In the genomic region with DNA sequence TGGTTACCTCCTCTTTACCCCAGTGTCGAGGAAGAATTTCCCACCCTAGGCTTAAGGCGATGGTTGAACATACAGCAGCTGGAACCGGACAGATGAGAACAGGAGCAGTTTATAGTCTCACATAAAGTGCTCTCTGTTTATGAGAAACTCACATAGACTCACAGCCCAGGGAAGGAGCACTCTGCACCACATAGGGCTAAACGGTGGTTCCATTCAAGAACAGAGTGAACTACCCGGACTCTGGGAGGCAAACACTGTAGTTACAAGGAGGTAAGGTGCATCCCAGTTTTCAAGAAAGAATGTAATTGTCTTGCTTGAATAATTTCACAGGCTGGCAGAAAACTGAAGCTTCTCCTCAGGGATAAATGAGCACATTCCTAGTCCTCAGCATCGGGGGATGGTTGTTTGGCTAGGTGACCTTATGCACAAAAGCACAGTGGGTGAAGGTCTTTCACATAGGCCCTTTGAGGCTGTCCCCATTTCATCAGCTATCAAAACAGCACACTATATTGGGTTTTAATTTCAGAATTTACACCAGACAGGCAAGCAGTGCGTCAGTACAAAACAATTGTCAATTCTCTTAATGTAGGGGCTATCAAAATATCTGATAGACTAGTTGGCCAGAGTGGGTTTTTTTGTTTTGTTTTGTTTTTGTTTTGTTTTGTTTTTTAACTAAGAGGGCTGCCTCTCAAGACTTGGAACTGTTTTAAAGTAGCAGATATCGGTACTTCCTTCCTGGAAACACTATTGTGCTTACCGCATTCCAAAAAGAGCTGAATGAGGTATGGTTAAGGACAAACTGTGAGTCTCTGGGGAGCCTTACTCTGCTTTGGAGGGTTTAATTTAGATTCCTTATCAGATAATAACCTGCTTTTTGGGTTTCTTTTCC, we compare ENCODE assay signal across 20 cellular contexts.
DNase-seq lines count a peak whose midpoint lies in the region; ATAC-seq, FAIRE-seq and TF ChIP-seq lines count a peak whose summit lies in the region.
"Had no signal": no experiment of that assay in that cellular context is flagged by ENCODE, and none has a peak within 500 bp of the region (broad histone marks: within the 10 kb centered on the region; RNA-seq: fewer than 3 reads in every experiment).

No MANE protein-coding gene starts in this region.

- H3K23ac ChIP-seq in H9 (ENCODE audit: insufficient read length, low read depth, low read length) (no peak overlapping the region), H1 (ENCODE audit: insufficient read length) (no peak overlapping the region)

- H3K27me3 Mint-ChIP-seq in H9 (ENCODE audit: low read depth): no peaks in the 10 kb centered on the region
- H3K27me3 Mint-ChIP-seq in activated T-helper 17 cell treated with anti-CD3 and anti-CD28 coated beads, Interleukin-2, amount 50 U/mL, for 72 hours: no peaks in the 10 kb centered on the region
- H3K27me3 Mint-ChIP-seq: CD4-positive, CD25-positive, alpha-beta regulatory T cell had no signal

- H3K27me3 ChIP-seq in H9 (ENCODE audit: insufficient read depth, low read length) (no peaks in the 10 kb centered on the region), H1 (replicated peaks in 1 of 4; ENCODE audit: control insufficient read depth in 3 of 4, extremely low read depth in 1 of 4, insufficient read depth in 3 of 4, low read length in 3 of 4) (no peaks in the 10 kb centered on the region)

- H2BK5ac ChIP-seq in H9 (ENCODE audit: insufficient read length, low read length): no peak overlapping the region
- H2BK5ac ChIP-seq in H1 (ENCODE audit: low read depth, low read length): peak overlapping the region; percentile 22; the same call in 1 of the 2 replicates

- H2AFZ ChIP-seq in H9 (ENCODE audit: low read length) (no peak overlapping the region), H1 (ENCODE audit: low read length) (peak overlapping the region; percentile 12; the same call in 1 of the 2 replicates)

- TF ChIP-seq EP300 in H1 (IDR thresholded peaks at IDR 0.05; ENCODE audit: borderline replicate concordance in 1 of 2, low read depth in 2 of 2, low read length in 2 of 2): no peak

- no peak for TF ChIP-seq POLR2A in H1 (IDR thresholded peaks at IDR 0.05; ENCODE audit: control extremely low read depth in 1 of 2, low read depth in 2 of 2, low read length in 2 of 2)

- TF ChIP-seq CTCF in H9 (conservative IDR thresholded peaks at IDR 0.05) (no peak), H1 (IDR thresholded peaks at IDR 0.05; ENCODE audit: control extremely low read depth in 1 of 3, insufficient read depth in 1 of 3, low read depth in 1 of 3, low read length in 3 of 3) (no peak)

- peaks cover 3 to 6% of the 10 kb centered on the region in 2 experiments; a peak in 3 of 5 replicates for H3K9me3 Mint-ChIP-seq in H9
- peaks cover 16% of the 10 kb centered on the region for H3K9me3 Mint-ChIP-seq in activated T-helper 17 cell treated with anti-CD3 and anti-CD28 coated beads, Interleukin-2, amount 50 U/mL, for 72 hours

- H3K27ac ChIP-seq in H9 (ENCODE audit: insufficient read length, low read depth, low read length): no peak overlapping the region
- H3K27ac ChIP-seq in H1 (ENCODE audit: low read depth, low read length): peak overlapping the region; percentile 23; the same call in 1 of the 2 replicates
- H3K27ac ChIP-seq: KMS-11 had no signal

- H3K23me2 ChIP-seq in H9 (ENCODE audit: insufficient read length, low read depth, low read length, poor library complexity, severe bottlenecking) (no peaks in the 10 kb centered on the region), H1 (ENCODE audit: low read depth, low read length) (no peaks in the 10 kb centered on the region)

- no peak overlapping the region for H4K8ac ChIP-seq in H9 (replicated peaks; ENCODE audit: insufficient read length, low read depth, low read length)
- no peak overlapping the region for H4K8ac ChIP-seq in H1 (ENCODE audit: extremely low read depth, insufficient read depth, low read length)

- DNase-seq in H9 (no peak), H1 (ENCODE audit: low read depth in 1 of 2, low spot score in 2 of 2) (no peak), medulla oblongata (ENCODE audit: extremely low spot score) (peak; percentile 8), pons (ENCODE audit: low spot score) (peak; percentile 17), NCI-H1694 (lab: John Stamatoyannopoulos, UW) (no peak)
- DNase-seq: ACHN; AML-193; Caco-2; CD4-positive, CD25-positive, alpha-beta regulatory T cell; EL; NCI-H1048; NCI-H1436 treated with DMSO at 0.1 percent for 48 hours; NCI-H2081; NCI-H2227 treated with DMSO at 0.1 percent for 48 hours; NCI-H524 had no signal

- no CpG with 5 or more reads among the region's 9 CpGs for WGBS in H9 (ENCODE audit: extremely low coverage, insufficient read length, low lambda C conversion rate)
- WGBS in H1 (ENCODE audit: extremely low coverage in 1 of 2, insufficient coverage in 1 of 2, insufficient read length in 1 of 2, insufficient replicate concordance in 2 of 2, low coverage in 1 of 2, low lambda C conversion rate in 2 of 2, missing lambda C conversion rate in 1 of 2), 2 experiments: 81% methylated on average over 9 of the region's 9 CpGs; no CpG with 5 or more reads in 1 of the 2 experiments

- H2BK20ac ChIP-seq in H9 (ENCODE audit: low read depth, low read length, poor library complexity, severe bottlenecking) (no peak overlapping the region), H1 (ENCODE audit: low read length) (no peak overlapping the region)

- H3K79me1 ChIP-seq in H9 (ENCODE audit: insufficient read depth, low read depth, low read length, poor library complexity, severe bottlenecking): no peaks in the 10 kb centered on the region
- no peaks in the 10 kb centered on the region for H3K79me1 ChIP-seq in H1 (ENCODE audit: low read depth, low read length)

- H2BK120ac ChIP-seq in H9 (ENCODE audit: low read depth, low read length, poor library complexity, severe bottlenecking) (no peak overlapping the region), H1 (replicated peaks; ENCODE audit: low read depth, low read length) (peak overlapping the region; percentile 26)

- H3K4me3 Mint-ChIP-seq in H9: no peak overlapping the region
- H3K4me3 Mint-ChIP-seq in activated T-helper 17 cell treated with anti-CD3 and anti-CD28 coated beads, Interleukin-2, amount 50 U/mL, for 72 hours: no peak overlapping the region

- H3K27ac Mint-ChIP-seq in H9: peak overlapping the region; percentile 23 to 88 (median 81); a peak in 5 of 7 replicates
- H3K27ac Mint-ChIP-seq in activated T-helper 17 cell treated with anti-CD3 and anti-CD28 coated beads, Interleukin-2, amount 50 U/mL, for 72 hours: no peak overlapping the region
- H3K27ac Mint-ChIP-seq: CD4-positive, CD25-positive, alpha-beta regulatory T cell had no signal

- H3T11ph ChIP-seq in H9 (ENCODE audit: low read length): no peak overlapping the region

- peak overlapping the region in 1 of 4 experiments; percentile 16; a peak in 1 of 8 replicates for H3K4me3 ChIP-seq in H1 (ENCODE audit: extremely low read depth in 1 of 4, insufficient read depth in 2 of 4, low read depth in 3 of 4, low read length in 4 of 4)
- H3K4me3 ChIP-seq: HAP-1 had no signal

- no peaks in the 10 kb centered on the region for H3K79me2 ChIP-seq in H9 (ENCODE audit: insufficient read depth, low read length)
- H3K79me2 ChIP-seq in H1 (ENCODE audit: control insufficient read depth in 1 of 2, insufficient read depth in 2 of 2, low read length in 2 of 2): no peaks in the 10 kb centered on the region

- H3K9me3 ChIP-seq in H9 (ENCODE audit: control insufficient read depth, low read depth, low read length): no peaks in the 10 kb centered on the region
- no peaks in the 10 kb centered on the region for H3K9me3 ChIP-seq in H1 (ENCODE audit: insufficient read depth in 2 of 2, low read depth in 1 of 2, low read length in 1 of 2)
- H3K9me3 ChIP-seq: Caco-2, HAP-1 had no signal

- CTCF ChIA-PET in H1 (lab: Charles Lee; ENCODE audit: partially characterized antibody): no interaction called here

- H3K4me1 Mint-ChIP-seq in H9: peaks cover 36% of the 10 kb centered on the region in 2 experiments
- no peaks in the 10 kb centered on the region for H3K4me1 Mint-ChIP-seq in activated T-helper 17 cell treated with anti-CD3 and anti-CD28 coated beads, Interleukin-2, amount 50 U/mL, for 72 hours
- H3K4me1 Mint-ChIP-seq: CD4-positive, CD25-positive, alpha-beta regulatory T cell had no signal

- no peak overlapping the region for H3K56ac ChIP-seq in H9 (ENCODE audit: insufficient read length, low read depth, low read length)
- no peak overlapping the region for H3K56ac ChIP-seq in H1 (replicated peaks; ENCODE audit: insufficient read length, low read depth, low read length)

- TF ChIP-seq RAD21 in H1 (IDR thresholded peaks at IDR 0.05 in 1 of 2, conservative IDR thresholded peaks at IDR 0.05 in 1 of 2; ENCODE audit: low read depth in 2 of 2, low read length in 2 of 2): no peak

- ATAC-seq in activated T-helper 17 cell treated with anti-CD3 and anti-CD28 coated beads, Interleukin-2, amount 50 U/mL, for 72 hours (replicated peaks): no peak
- ATAC-seq in HG03045 (IDR thresholded peaks at IDR 0.05; ENCODE audit: unreplicated experiment): no peak
- ATAC-seq: Panc1 had no signal

- H3K14ac ChIP-seq in H9 (ENCODE audit: insufficient read depth, low read length): no peak overlapping the region
- no peak overlapping the region for H3K14ac ChIP-seq in H1 (ENCODE audit: insufficient read length)

- no peak overlapping the region for H2AK5ac ChIP-seq in H9 (ENCODE audit: insufficient read length, low read length)
- H2AK5ac ChIP-seq in H1 (ENCODE audit: low read depth, low read length): 0 out of 2 replicates have a peak overlapping the region, but pooled peaks have one; percentile 33

- H3K36me3 Mint-ChIP-seq in H9 (ENCODE audit: insufficient read depth in 1 of 3, low read depth in 3 of 3): peaks cover 0 to 4% (median 4%) of the 10 kb centered on the region in 3 experiments; a peak in 2 of 7 replicates
- H3K36me3 Mint-ChIP-seq in activated T-helper 17 cell treated with anti-CD3 and anti-CD28 coated beads, Interleukin-2, amount 50 U/mL, for 72 hours (ENCODE audit: low read depth): no peaks in the 10 kb centered on the region
- H3K36me3 Mint-ChIP-seq: CD4-positive, CD25-positive, alpha-beta regulatory T cell had no signal

- FAIRE-seq in H1 (lab: Jason Lieb, UNC): peak; percentile 75

- no peak overlapping the region for H3K4me2 ChIP-seq in H9 (ENCODE audit: insufficient read depth, insufficient read length, low read length)
- H3K4me2 ChIP-seq in H1 (ENCODE audit: insufficient read depth in 1 of 2, low read depth in 2 of 2, low read length in 2 of 2): peak overlapping the region; percentile 44 to 48
- H3K4me2 ChIP-seq: KMS-11 had no signal

- H3K4me1 ChIP-seq in H9 (ENCODE audit: insufficient read depth, low read length): peaks cover 9% of the 10 kb centered on the region
- H3K4me1 ChIP-seq in H1 (replicated peaks in 1 of 4; ENCODE audit: control insufficient read depth in 3 of 4, insufficient read depth in 4 of 4, low read length in 3 of 4): peaks cover 3 to 28% (median 14%) of the 10 kb centered on the region in 4 experiments; a peak in 6 of 7 replicates
- H3K4me1 ChIP-seq: Caco-2 had no signal

- no peaks in the 10 kb centered on the region for H4K20me1 ChIP-seq in H9 (ENCODE audit: control insufficient read depth, insufficient read depth, insufficient read length)
- H4K20me1 ChIP-seq in H1 (replicated peaks in 1 of 2; ENCODE audit: control insufficient read depth in 1 of 2, insufficient read depth in 2 of 2, low read length in 2 of 2): no peaks in the 10 kb centered on the region

- no peak overlapping the region for H3K4ac ChIP-seq in H9 (ENCODE audit: low read depth, low read length)
- H3K4ac ChIP-seq in H1 (replicated peaks; ENCODE audit: insufficient read length, low read depth, low read length): no peak overlapping the region

- H2BK12ac ChIP-seq in H9 (ENCODE audit: insufficient read length, low read depth, low read length): no peak overlapping the region
- H2BK12ac ChIP-seq in H1 (ENCODE audit: low read depth, low read length): peak overlapping the region; percentile 62

- H4K91ac ChIP-seq in H9 (ENCODE audit: insufficient read length, low read depth, low read length): no peak overlapping the region
- H4K91ac ChIP-seq in H1 (replicated peaks; ENCODE audit: insufficient read length, low read length): no peak overlapping the region

- H3K36me3 ChIP-seq in H1 (ENCODE audit: control insufficient read depth in 2 of 4, insufficient read depth in 4 of 4, low read length in 3 of 4): no peaks in the 10 kb centered on the region
- H3K36me3 ChIP-seq: HAP-1 had no signal

- H3K18ac ChIP-seq in H9 (ENCODE audit: insufficient read length, low read depth, low read length) (no peak overlapping the region), H1 (ENCODE audit: extremely low read depth, low read length) (peak overlapping the region; percentile 10; the same call in 1 of the 2 replicates)

- H2BK15ac ChIP-seq in H9 (ENCODE audit: low read depth, low read length): no peak overlapping the region
- no peak overlapping the region for H2BK15ac ChIP-seq in H1 (ENCODE audit: low read length)

- no peak overlapping the region for H3K9ac ChIP-seq in H9 (ENCODE audit: extremely low read depth, insufficient read length, low read length)
- no peak overlapping the region for H3K9ac ChIP-seq in H1 (replicated peaks in 1 of 4; ENCODE audit: extremely low read depth in 1 of 4, low read depth in 3 of 4, low read length in 3 of 4)
- H3K9ac ChIP-seq: KMS-11 had no signal

- no peak overlapping the region for H4K5ac ChIP-seq in H9 (ENCODE audit: insufficient read length, low read depth, low read length)
- H4K5ac ChIP-seq in H1 (ENCODE audit: insufficient read length, low read depth, low read length): no peak overlapping the region

- POLR2A ChIA-PET in H1 (lab: Charles Lee; ENCODE audit: partially characterized antibody): interaction anchor here (0.7 kb wide), 1 partner anchor 9 kb away, joined by 3 read pairs; no protein-coding TSS in a partner anchor

Comparison
In these comparisons a context has a peak if more than half of its experiments do, and no peak if none do; other contexts are left out.
1. DNase-seq: peak in medulla oblongata (single experiment) and pons (single experiment); none in H9 (single experiment), H1 (0 of 2) and NCI-H1694 (single experiment).